8 cellular contexts compared by ENCODE assay signal in the genomic region with DNA sequence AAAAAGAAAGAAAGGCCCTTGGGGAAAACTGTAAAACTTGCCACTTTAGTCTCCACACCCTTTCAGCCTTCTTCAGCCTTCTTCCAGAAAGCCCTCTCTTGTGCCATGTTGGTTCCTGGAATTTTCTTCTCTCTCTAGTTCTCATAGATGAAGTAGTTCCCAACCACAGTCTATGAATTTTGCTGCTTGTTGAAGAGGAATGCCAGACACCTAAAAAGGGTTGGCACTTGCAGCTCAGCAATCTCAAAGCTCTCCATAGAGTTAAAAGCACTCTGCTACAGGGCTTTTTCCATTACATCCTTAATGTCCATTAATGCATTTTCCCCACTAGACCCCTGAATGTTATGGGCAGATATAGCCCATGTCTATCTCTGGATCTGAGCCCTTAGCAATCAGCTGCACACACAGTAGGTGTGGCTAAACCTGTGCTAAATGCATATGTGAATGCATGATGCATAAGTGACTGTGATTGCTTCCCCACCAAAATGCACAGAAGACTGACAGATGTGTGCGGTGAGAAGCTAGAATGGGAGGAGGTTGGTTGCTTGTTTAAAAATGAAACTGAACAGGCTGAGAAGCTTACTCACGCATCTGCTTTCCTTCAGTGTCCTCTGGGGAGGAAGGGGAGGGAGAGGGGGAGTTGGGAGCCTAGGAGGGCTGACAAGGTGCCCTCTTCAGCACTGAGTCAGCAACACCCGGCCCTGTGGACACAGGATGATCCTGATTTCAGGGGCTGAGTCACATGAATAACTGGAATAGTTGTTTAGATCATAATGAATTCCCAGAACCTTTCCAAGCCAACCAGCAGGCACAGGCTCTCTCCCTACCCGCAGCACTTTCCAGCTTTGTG.
A peak's percentile ranks its signal among the peaks of the same experiment; 100 is the strongest.
DNase-seq lines count a peak whose midpoint lies in the region; ATAC-seq and TF ChIP-seq lines count a peak whose summit lies in the region.

No MANE protein-coding gene starts in this region.

- no peaks in the 10 kb centered on the region for H3K36me3 ChIP-seq in mammary epithelial cell (ENCODE audit: insufficient read depth, low read length)
- H3K36me3 ChIP-seq in right lobe of liver = no peaks in the 10 kb centered on the region

- in situ Hi-C loops in mammary epithelial cell (cut with MboI; ENCODE audit: low sequenced_read_pairs in 2 of 2) = loop anchor here in 1 of 2 donors (10.0 kb wide), 1 partner anchor 366 kb away; a partner anchor contains a TSS

- peak; percentile 23 to 27 for DNase-seq in activated T-cell treated with anti-CD3 and anti-CD28 coated beads, Interleukin-2, amount 50 U/mL, for 48 hours
- no peak for DNase-seq in activated T-cell treated with anti-CD3 and anti-CD28 coated beads, Interleukin-2, amount 50 U/mL, for 1 hour
- DNase-seq in NCI-H446 (lab: John Stamatoyannopoulos, UW) (peak; percentile 21 to 67), mammary epithelial cell (peak; percentile 92), right lobe of liver (peak in 1 of 3 donors; percentile 67), HUDEP-2 (lab: John Stamatoyannopoulos, UW; ENCODE audit: unreplicated experiment in 76 of 76) (no peak)

- CTCF ChIA-PET in mammary epithelial cell (lab: Charles Lee; ENCODE audit: low non-redundant PET) = interaction anchor here (0.6 kb wide), 1 partner anchor 489 kb away, joined by 3 read pairs; no protein-coding TSS in a partner anchor

- TF ChIP-seq POLR2A in right lobe of liver (IDR thresholded peaks at IDR 0.05) = no peak

- no peak overlapping the region for H3K9ac ChIP-seq in mammary epithelial cell (ENCODE audit: insufficient read depth, low read length)

- H3K27ac ChIP-seq in mammary epithelial cell (ENCODE audit: insufficient read depth, low read depth, low read length) = peak overlapping the region; percentile 38
- peak overlapping the region in 2 of 3 donors; percentile 1 to 25 for H3K27ac ChIP-seq in right lobe of liver
- peak overlapping the region; percentile 33 for H3K27ac ChIP-seq in temporal lobe (ENCODE audit: low read depth, low read length)

- H3K27me3 ChIP-seq in mammary epithelial cell (ENCODE audit: insufficient read depth, low read length) (no peaks in the 10 kb centered on the region), right lobe of liver (no peaks in the 10 kb centered on the region)

- ATAC-seq in HG02623 (IDR thresholded peaks at IDR 0.05; ENCODE audit: unreplicated experiment) (peak; percentile 63), right lobe of liver (peak; percentile 35 to 75 (median 60))

- peaks cover 34% of the 10 kb centered on the region for H3K4me1 ChIP-seq in mammary epithelial cell (ENCODE audit: insufficient read depth, low read length)
- no peaks in the 10 kb centered on the region for H3K4me1 ChIP-seq in right lobe of liver

- no peak for TF ChIP-seq CTCF in mammary epithelial cell (conservative IDR thresholded peaks at IDR 0.05 in 1 of 2, IDR thresholded peaks at IDR 0.05 in 1 of 2; ENCODE audit: extremely low read depth in 1 of 2, insufficient read depth in 1 of 2, low read depth in 1 of 2, low read length in 2 of 2)
- TF ChIP-seq CTCF in right lobe of liver (IDR thresholded peaks at IDR 0.05) = no peak

- H2AFZ ChIP-seq in mammary epithelial cell (ENCODE audit: low read depth, low read length) = peak overlapping the region; percentile 15

- H4K20me1 ChIP-seq in mammary epithelial cell (ENCODE audit: insufficient read depth, low read length) = no peaks in the 10 kb centered on the region

- no TSS peak for BruUV-seq in mammary epithelial cell (replicated peaks; lab: Mats Ljungman, UMichigan)

- no peaks in the 10 kb centered on the region for H3K79me2 ChIP-seq in mammary epithelial cell (ENCODE audit: insufficient read depth, low read length)

- intact Hi-C loops in mammary epithelial cell (cut with micrococcal nuclease) (loop anchor here (1.0 to 10.0 kb wide), 3 partner anchors 142 to 365 kb away; no protein-coding TSS in a partner anchor), right lobe of liver (cut with DNase I) (no loop called here)

- H3K9me3 ChIP-seq in mammary epithelial cell (replicated peaks; ENCODE audit: insufficient read depth, low read length) (no peaks in the 10 kb centered on the region), right lobe of liver (no peaks in the 10 kb centered on the region)

- H3K4me2 ChIP-seq in mammary epithelial cell (ENCODE audit: insufficient read depth, low read depth, low read length) = peak overlapping the region; percentile 61

- WGBS in mammary epithelial cell (ENCODE audit: low coverage, missing lambda C conversion rate) = 0% methylated on average over 4 of the region's 4 CpGs
- 11% methylated on average over 3 of the region's 4 CpGs for WGBS in right lobe of liver (ENCODE audit: insufficient coverage, low coverage, low lambda C conversion rate, missing lambda C conversion rate)

- dilution Hi-C loops in mammary epithelial cell (cut with HindIII; ENCODE audit: low sequenced_read_pairs) = no loop called here

- H3K4me3 ChIP-seq in mammary epithelial cell (replicated peaks in 1 of 3; ENCODE audit: insufficient read depth in 1 of 3, low read depth in 2 of 3, low read length in 3 of 3) = peak overlapping the region in 1 of 3 experiments; percentile 21
- no peak overlapping the region for H3K4me3 ChIP-seq in right lobe of liver

Comparison
In these comparisons a context has a peak if more than half of its experiments do, and no peak if none do; other contexts are left out.
1. DNase-seq: peak in activated T-cell treated with anti-CD3 and anti-CD28 coated beads, Interleukin-2, amount 50 U/mL, for 48 hours (2 of 2), NCI-H446 (2 of 2) and mammary epithelial cell (single experiment); none in activated T-cell treated with anti-CD3 and anti-CD28 coated beads, Interleukin-2, amount 50 U/mL, for 1 hour (single experiment) and HUDEP-2 (0 of 76).
2. Peak in every context shown above with its lines, with median percentiles within 50 percentile points of each other: H3K27ac ChIP-seq.